Comparison of ENCODE assay signal across 4 cellular contexts in genomic region chr3:143885803-143886427, GRCh38.
TF ChIP-seq lines count a peak whose summit lies in the region.

No MANE protein-coding gene starts in this region.

TF ChIP-seq in A549, 52 proteins besides CTCF, POLR2A, EP300 and RAD21:
- no peak for TF ChIP-seq RARB (CRISPR knock-in tag; IDR thresholded peaks at IDR 0.05)
- TF ChIP-seq SMC3 (IDR thresholded peaks at IDR 0.05), result peak; percentile 24; the same call in 1 of the 3 replicates
- TF ChIP-seq MAFK (IDR thresholded peaks at IDR 0.05; ENCODE audit: partially characterized antibody), result peak; percentile 68
TF ChIP-seq in A549: peak in this region for 2.

TF ChIP-seq in GM23338, 12 proteins besides CTCF, POLR2A, EP300 and RAD21 (continues in another document):
- TF ChIP-seq EZH2 (IDR thresholded peaks at IDR 0.05; ENCODE audit: low read depth, unreplicated experiment) (no peak), EZH2phosphoT487 (IDR thresholded peaks at IDR 0.05; ENCODE audit: unreplicated experiment) (no peak), ZNF114 (CRISPR knock-in tag; IDR thresholded peaks at IDR 0.05) (no peak), JUNB (IDR thresholded peaks at IDR 0.05; ENCODE audit: unreplicated experiment) (no peak), ZNF331 (CRISPR knock-in tag; IDR thresholded peaks at IDR 0.05; ENCODE audit: low read depth) (no peak), POLR2AphosphoS5 (IDR thresholded peaks at IDR 0.05; ENCODE audit: low read depth) (no peak), CREB1 (CRISPR knock-in tag; IDR thresholded peaks at IDR 0.05; ENCODE audit: low read depth) (no peak), STAT1 (IDR thresholded peaks at IDR 0.05; ENCODE audit: unreplicated experiment) (no peak), NANOG (IDR thresholded peaks at IDR 0.05; ENCODE audit: borderline replicate concordance) (no peak)
- TF ChIP-seq, protein P1, sequence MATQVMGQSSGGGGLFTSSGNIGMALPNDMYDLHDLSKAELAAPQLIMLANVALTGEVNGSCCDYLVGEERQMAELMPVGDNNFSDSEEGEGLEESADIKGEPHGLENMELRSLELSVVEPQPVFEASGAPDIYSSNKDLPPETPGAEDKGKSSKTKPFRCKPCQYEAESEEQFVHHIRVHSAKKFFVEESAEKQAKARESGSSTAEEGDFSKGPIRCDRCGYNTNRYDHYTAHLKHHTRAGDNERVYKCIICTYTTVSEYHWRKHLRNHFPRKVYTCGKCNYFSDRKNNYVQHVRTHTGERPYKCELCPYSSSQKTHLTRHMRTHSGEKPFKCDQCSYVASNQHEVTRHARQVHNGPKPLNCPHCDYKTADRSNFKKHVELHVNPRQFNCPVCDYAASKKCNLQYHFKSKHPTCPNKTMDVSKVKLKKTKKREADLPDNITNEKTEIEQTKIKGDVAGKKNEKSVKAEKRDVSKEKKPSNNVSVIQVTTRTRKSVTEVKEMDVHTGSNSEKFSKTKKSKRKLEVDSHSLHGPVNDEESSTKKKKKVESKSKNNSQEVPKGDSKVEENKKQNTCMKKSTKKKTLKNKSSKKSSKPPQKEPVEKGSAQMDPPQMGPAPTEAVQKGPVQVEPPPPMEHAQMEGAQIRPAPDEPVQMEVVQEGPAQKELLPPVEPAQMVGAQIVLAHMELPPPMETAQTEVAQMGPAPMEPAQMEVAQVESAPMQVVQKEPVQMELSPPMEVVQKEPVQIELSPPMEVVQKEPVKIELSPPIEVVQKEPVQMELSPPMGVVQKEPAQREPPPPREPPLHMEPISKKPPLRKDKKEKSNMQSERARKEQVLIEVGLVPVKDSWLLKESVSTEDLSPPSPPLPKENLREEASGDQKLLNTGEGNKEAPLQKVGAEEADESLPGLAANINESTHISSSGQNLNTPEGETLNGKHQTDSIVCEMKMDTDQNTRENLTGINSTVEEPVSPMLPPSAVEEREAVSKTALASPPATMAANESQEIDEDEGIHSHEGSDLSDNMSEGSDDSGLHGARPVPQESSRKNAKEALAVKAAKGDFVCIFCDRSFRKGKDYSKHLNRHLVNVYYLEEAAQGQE (IDR thresholded peaks at IDR 0.05; ENCODE audit: unreplicated experiment), result no peak
- TF ChIP-seq, protein P2, sequence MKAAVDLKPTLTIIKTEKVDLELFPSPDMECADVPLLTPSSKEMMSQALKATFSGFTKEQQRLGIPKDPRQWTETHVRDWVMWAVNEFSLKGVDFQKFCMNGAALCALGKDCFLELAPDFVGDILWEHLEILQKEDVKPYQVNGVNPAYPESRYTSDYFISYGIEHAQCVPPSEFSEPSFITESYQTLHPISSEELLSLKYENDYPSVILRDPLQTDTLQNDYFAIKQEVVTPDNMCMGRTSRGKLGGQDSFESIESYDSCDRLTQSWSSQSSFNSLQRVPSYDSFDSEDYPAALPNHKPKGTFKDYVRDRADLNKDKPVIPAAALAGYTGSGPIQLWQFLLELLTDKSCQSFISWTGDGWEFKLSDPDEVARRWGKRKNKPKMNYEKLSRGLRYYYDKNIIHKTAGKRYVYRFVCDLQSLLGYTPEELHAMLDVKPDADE (IDR thresholded peaks at IDR 0.05), result no peak

TF ChIP-seq in SK-N-SH treated with all-trans-retinoic acid at 6 μM for 48 hours, 23 proteins besides CTCF, POLR2A, EP300 and RAD21:
- TF ChIP-seq RARB (CRISPR knock-in tag; IDR thresholded peaks at IDR 0.05), result no peak
- no peak for TF ChIP-seq OSR1 (CRISPR knock-in tag; IDR thresholded peaks at IDR 0.05)
- TF ChIP-seq, protein P3, sequence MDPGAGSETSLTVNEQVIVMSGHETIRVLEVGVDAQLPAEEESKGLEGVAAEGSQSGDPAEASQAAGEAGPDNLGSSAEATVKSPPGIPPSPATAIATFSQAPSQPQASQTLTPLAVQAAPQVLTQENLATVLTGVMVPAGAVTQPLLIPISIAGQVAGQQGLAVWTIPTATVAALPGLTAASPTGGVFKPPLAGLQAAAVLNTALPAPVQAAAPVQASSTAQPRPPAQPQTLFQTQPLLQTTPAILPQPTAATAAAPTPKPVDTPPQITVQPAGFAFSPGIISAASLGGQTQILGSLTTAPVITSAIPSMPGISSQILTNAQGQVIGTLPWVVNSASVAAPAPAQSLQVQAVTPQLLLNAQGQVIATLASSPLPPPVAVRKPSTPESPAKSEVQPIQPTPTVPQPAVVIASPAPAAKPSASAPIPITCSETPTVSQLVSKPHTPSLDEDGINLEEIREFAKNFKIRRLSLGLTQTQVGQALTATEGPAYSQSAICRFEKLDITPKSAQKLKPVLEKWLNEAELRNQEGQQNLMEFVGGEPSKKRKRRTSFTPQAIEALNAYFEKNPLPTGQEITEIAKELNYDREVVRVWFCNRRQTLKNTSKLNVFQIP (CRISPR knock-in tag; IDR thresholded peaks at IDR 0.05; ENCODE audit: borderline replicate concordance, low read depth), result no peak
- no peak for TF ChIP-seq ZFP3 (CRISPR knock-in tag; IDR thresholded peaks at IDR 0.05)
- no peak for TF ChIP-seq ISL1 (CRISPR knock-in tag; IDR thresholded peaks at IDR 0.05)
- TF ChIP-seq ARNTL (CRISPR knock-in tag; IDR thresholded peaks at IDR 0.05; ENCODE audit: borderline replicate concordance, low read depth), result no peak
- no peak for TF ChIP-seq PPARA (CRISPR knock-in tag; IDR thresholded peaks at IDR 0.05; ENCODE audit: borderline replicate concordance)
- TF ChIP-seq SNAI2 (CRISPR knock-in tag; IDR thresholded peaks at IDR 0.05), result no peak
- TF ChIP-seq ZFP30 (CRISPR knock-in tag; IDR thresholded peaks at IDR 0.05), result no peak
- no peak for TF ChIP-seq TOX (CRISPR knock-in tag; IDR thresholded peaks at IDR 0.05; ENCODE audit: borderline replicate concordance)
- TF ChIP-seq ZNF565 (CRISPR knock-in tag; conservative IDR thresholded peaks at IDR 0.05; ENCODE audit: low read depth), result no peak
- TF ChIP-seq ZC3H10 (CRISPR knock-in tag; IDR thresholded peaks at IDR 0.05), result no peak
- TF ChIP-seq, protein P4, sequence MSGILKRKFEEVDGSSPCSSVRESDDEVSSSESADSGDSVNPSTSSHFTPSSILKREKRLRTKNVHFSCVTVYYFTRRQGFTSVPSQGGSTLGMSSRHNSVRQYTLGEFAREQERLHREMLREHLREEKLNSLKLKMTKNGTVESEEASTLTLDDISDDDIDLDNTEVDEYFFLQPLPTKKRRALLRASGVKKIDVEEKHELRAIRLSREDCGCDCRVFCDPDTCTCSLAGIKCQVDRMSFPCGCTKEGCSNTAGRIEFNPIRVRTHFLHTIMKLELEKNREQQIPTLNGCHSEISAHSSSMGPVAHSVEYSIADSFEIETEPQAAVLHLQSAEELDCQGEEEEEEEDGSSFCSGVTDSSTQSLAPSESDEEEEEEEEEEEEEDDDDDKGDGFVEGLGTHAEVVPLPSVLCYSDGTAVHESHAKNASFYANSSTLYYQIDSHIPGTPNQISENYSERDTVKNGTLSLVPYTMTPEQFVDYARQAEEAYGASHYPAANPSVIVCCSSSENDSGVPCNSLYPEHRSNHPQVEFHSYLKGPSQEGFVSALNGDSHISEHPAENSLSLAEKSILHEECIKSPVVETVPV (CRISPR knock-in tag; IDR thresholded peaks at IDR 0.05), result no peak
- no peak for TF ChIP-seq TCF4 (CRISPR knock-in tag; IDR thresholded peaks at IDR 0.05; ENCODE audit: borderline replicate concordance)
- no peak for TF ChIP-seq ESRRG (CRISPR knock-in tag; IDR thresholded peaks at IDR 0.05)
- no peak for TF ChIP-seq ZNF70 (CRISPR knock-in tag; IDR thresholded peaks at IDR 0.05)
- no peak for TF ChIP-seq CSDC2 (CRISPR knock-in tag; IDR thresholded peaks at IDR 0.05)
TF ChIP-seq in SK-N-SH treated with all-trans-retinoic acid at 6 μM for 48 hours: peak in this region for 0.

TF ChIP-seq in H1, 55 proteins besides CTCF, POLR2A, EP300 and RAD21:
- no peak for TF ChIP-seq BCL11A (IDR thresholded peaks at IDR 0.05; ENCODE audit: low read depth in 2 of 2, low read length in 2 of 2)
- no peak for TF ChIP-seq MAX (IDR thresholded peaks at IDR 0.05)
- TF ChIP-seq SIX5 (IDR thresholded peaks at IDR 0.05; ENCODE audit: low read depth, low read length), result no peak
- no peak for TF ChIP-seq HDAC2 (IDR thresholded peaks at IDR 0.05; ENCODE audit: borderline replicate concordance in 1 of 2, low read depth in 2 of 2, low read length in 2 of 2)
- no peak for TF ChIP-seq ZNF274 (IDR thresholded peaks at IDR 0.05; ENCODE audit: borderline replicate concordance, extremely low read depth, low read length)
- no peak for TF ChIP-seq CBX5 (IDR thresholded peaks at IDR 0.05; ENCODE audit: low read depth, low read length)
- TF ChIP-seq BACH1 (IDR thresholded peaks at IDR 0.05; ENCODE audit: low read length), result no peak
- TF ChIP-seq MAFK (IDR thresholded peaks at IDR 0.05; ENCODE audit: low read depth, low read length), result no peak
- TF ChIP-seq CREB1 (IDR thresholded peaks at IDR 0.05), result no peak
- TF ChIP-seq EZH2 (IDR thresholded peaks at IDR 0.05; ENCODE audit: low read depth, low read length, severe bottlenecking), result no peak
- no peak for TF ChIP-seq TEAD4 (IDR thresholded peaks at IDR 0.05; ENCODE audit: low read depth, low read length)
- TF ChIP-seq KDM5A (IDR thresholded peaks at IDR 0.05; ENCODE audit: low read length), result no peak
- TF ChIP-seq CBX8 (IDR thresholded peaks at IDR 0.05; ENCODE audit: borderline replicate concordance, low read depth, low read length), result no peak
- no peak for TF ChIP-seq CTBP2 (IDR thresholded peaks at IDR 0.05; ENCODE audit: borderline replicate concordance, insufficient read depth, insufficient read length, low read length)
